In the genomic region with DNA sequence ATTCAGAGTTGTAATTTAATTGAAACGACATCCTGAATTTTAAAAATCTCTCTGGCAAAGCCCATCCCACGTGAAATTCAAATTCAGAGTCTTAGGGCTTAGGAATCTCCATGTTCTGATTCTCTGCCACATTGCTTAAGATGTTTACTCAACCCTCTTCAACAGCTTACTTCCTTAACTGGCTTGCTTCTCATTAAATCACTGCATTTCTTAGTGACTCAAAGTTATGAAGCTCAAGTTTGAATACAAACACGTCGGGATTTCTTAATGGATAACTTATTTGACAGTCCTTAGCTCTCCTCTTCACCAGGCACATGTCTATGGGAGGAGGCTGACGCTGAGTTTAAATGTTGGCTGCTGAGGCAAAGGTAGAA, we compare ENCODE assay signal across 8 cellular contexts.
DNase-seq lines count a peak whose midpoint lies in the region; ATAC-seq, FAIRE-seq and TF ChIP-seq lines count a peak whose summit lies in the region.

No MANE protein-coding gene starts in this region.

- peak overlapping the region; percentile 15 for H3K4me2 ChIP-seq in smooth muscle cell

- WGBS in heart right ventricle, 2 donors, result 49 to 58% methylated on average over 5 of the region's 5 CpGs
- 33% methylated on average over 5 of the region's 5 CpGs for WGBS in smooth muscle cell (ENCODE audit: low lambda C conversion rate)

- peak overlapping the region; percentile 0 for H3K9ac ChIP-seq in smooth muscle cell (ENCODE audit: low read depth)

- intact Hi-C loops in heart right ventricle (cut with DNase I), result no loop called here

- CTCF ChIA-PET in activated CD8-positive, alpha-beta T cell treated with anti-CD3 and anti-CD28 coated beads, Interleukin-2, amount 10 ng/mL, durations not matched to agents 7 days and 5 days (lab: Charles Lee), result interaction anchor here (1.1 kb wide), 1 partner anchor 8 kb away, joined by 3 read pairs; no protein-coding TSS in a partner anchor

- H3K79me2 ChIP-seq in smooth muscle cell (ENCODE audit: low read depth), result no peaks in the 10 kb centered on the region

- ATAC-seq in activated CD8-positive, alpha-beta T cell treated with anti-CD3 and anti-CD28 coated beads, Interleukin-2, amount 10 ng/mL, durations not matched to agents 7 days and 5 days, result no peak
- ATAC-seq in heart right ventricle, result peak in 2 of 8 donors; percentile 34 to 43
- no peak for ATAC-seq in HG02588 (IDR thresholded peaks at IDR 0.05; ENCODE audit: unreplicated experiment)
- ATAC-seq in GM18861 (IDR thresholded peaks at IDR 0.05; ENCODE audit: unreplicated experiment), result no peak

- H3K27me3 ChIP-seq in heart right ventricle (no peaks in the 10 kb centered on the region), smooth muscle cell (ENCODE audit: low read depth) (no peaks in the 10 kb centered on the region)

- no peak overlapping the region for H3K27ac Mint-ChIP-seq in activated CD8-positive, alpha-beta T cell treated with anti-CD3 and anti-CD28 coated beads, Interleukin-2, amount 10 ng/mL, durations not matched to agents 7 days and 5 days

- H3K4me1 ChIP-seq in heart right ventricle, result peaks cover 0 to 52% (median 45%) of the 10 kb centered on the region in 9 donors
- H3K4me1 ChIP-seq in smooth muscle cell (ENCODE audit: low read depth), result peaks cover 37% of the 10 kb centered on the region

- DNase-seq in GM18507 (ENCODE audit: extremely low spot score, insufficient read length, low read depth) (no peak), heart right ventricle (no peak), smooth muscle cell (lab: John Stamatoyannopoulos, UW; ENCODE audit: unreplicated experiment) (no peak), NCI-H2171 treated with DMSO at 0.1 percent for 48 hours (lab: John Stamatoyannopoulos, UW) (no peak), COLO668 (lab: John Stamatoyannopoulos, UW; ENCODE audit: unreplicated experiment) (no peak)
- no peak for DNase-seq in activated CD8-positive, alpha-beta T cell treated with anti-CD3 and anti-CD28 coated beads, Interleukin-2, amount 10 ng/mL, durations not matched to agents 7 days and 5 days

- no peaks in the 10 kb centered on the region for H3K36me3 Mint-ChIP-seq in activated CD8-positive, alpha-beta T cell treated with anti-CD3 and anti-CD28 coated beads, Interleukin-2, amount 10 ng/mL, durations not matched to agents 7 days and 5 days (ENCODE audit: low read depth)

- peaks cover 40% of the 10 kb centered on the region for H3K4me1 Mint-ChIP-seq in activated CD8-positive, alpha-beta T cell treated with anti-CD3 and anti-CD28 coated beads, Interleukin-2, amount 10 ng/mL, durations not matched to agents 7 days and 5 days (ENCODE audit: low read depth)

- H4K20me1 ChIP-seq in smooth muscle cell (ENCODE audit: low read depth), result no peaks in the 10 kb centered on the region

- peak overlapping the region; percentile 70 for H3K4me3 Mint-ChIP-seq in activated CD8-positive, alpha-beta T cell treated with anti-CD3 and anti-CD28 coated beads, Interleukin-2, amount 10 ng/mL, durations not matched to agents 7 days and 5 days

- no peaks in the 10 kb centered on the region for H3K9me3 Mint-ChIP-seq in activated CD8-positive, alpha-beta T cell treated with anti-CD3 and anti-CD28 coated beads, Interleukin-2, amount 10 ng/mL, durations not matched to agents 7 days and 5 days (ENCODE audit: insufficient read depth)

- H3K9me3 ChIP-seq in heart right ventricle (no peaks in the 10 kb centered on the region), smooth muscle cell (replicated peaks; ENCODE audit: low read depth) (no peaks in the 10 kb centered on the region)

- H3K27me3 Mint-ChIP-seq in activated CD8-positive, alpha-beta T cell treated with anti-CD3 and anti-CD28 coated beads, Interleukin-2, amount 10 ng/mL, durations not matched to agents 7 days and 5 days (ENCODE audit: low read depth), result peaks cover 21% of the 10 kb centered on the region

- H3K4me3 ChIP-seq in heart right ventricle (peak overlapping the region in 6 of 10 donors; percentile 21 to 40 (median 36)), smooth muscle cell (no peak overlapping the region)

- TF ChIP-seq CTCF in heart right ventricle (IDR thresholded peaks at IDR 0.05), result no peak
- TF ChIP-seq CTCF in smooth muscle cell (IDR thresholded peaks at IDR 0.05; ENCODE audit: borderline replicate concordance, insufficient read depth, poor library complexity, severe bottlenecking), result no peak

- peak overlapping the region; percentile 54 for H2AFZ ChIP-seq in smooth muscle cell (ENCODE audit: low read depth)

- peak overlapping the region; percentile 31 to 88 (median 74) for H3K27ac ChIP-seq in heart right ventricle
- peak overlapping the region; percentile 59 for H3K27ac ChIP-seq in smooth muscle cell (ENCODE audit: low read depth)

- FAIRE-seq in GM18507 (lab: Jason Lieb, UNC), result peak; percentile 21

- no peaks in the 10 kb centered on the region for H3K36me3 ChIP-seq in heart right ventricle
- H3K36me3 ChIP-seq in smooth muscle cell (ENCODE audit: low read depth), result no peaks in the 10 kb centered on the region

- H3F3A ChIP-seq in smooth muscle cell (ENCODE audit: low read depth), result peaks cover 6% of the 10 kb centered on the region

- POLR2A ChIA-PET in activated CD8-positive, alpha-beta T cell treated with anti-CD3 and anti-CD28 coated beads, Interleukin-2, amount 10 ng/mL, durations not matched to agents 7 days and 5 days (lab: Charles Lee), result no interaction called here
